ENCODE assay signal across 23 cellular contexts in the genomic region with DNA sequence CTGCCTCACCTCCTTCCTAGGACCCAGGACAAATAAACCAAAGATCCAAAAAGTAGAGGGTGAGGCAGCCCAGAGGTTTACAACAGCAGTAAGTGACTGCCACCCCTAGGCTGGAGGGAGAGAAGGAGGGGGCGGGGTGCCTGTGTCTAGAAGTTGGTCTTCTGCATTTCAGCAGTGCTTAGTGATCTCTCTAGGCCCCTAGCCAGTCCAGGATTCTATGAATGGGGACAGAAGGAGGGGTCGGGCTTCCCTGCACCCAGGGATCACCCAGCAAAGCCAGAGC.
A peak's percentile ranks its signal among the peaks of the same experiment; 100 is the strongest.
DNase-seq lines count a peak whose midpoint lies in the region; ATAC-seq and TF ChIP-seq lines count a peak whose summit lies in the region.
"Had no signal": no experiment of that assay in that cellular context is flagged by ENCODE, and none has a peak within 500 bp of the region (broad histone marks: within the 10 kb centered on the region; RNA-seq: fewer than 3 reads in every experiment).

No MANE protein-coding gene starts in this region.

- no peaks in the 10 kb centered on the region for H3K9me3 Mint-ChIP-seq in activated CD4-positive, alpha-beta T cell treated with anti-CD3 and anti-CD28 coated beads, Interleukin-2, amount 10 ng/mL, durations not matched to agents 24 days and 14 days
- H3K9me3 Mint-ChIP-seq in activated CD8-positive, alpha-beta T cell treated with anti-CD3 and anti-CD28 coated beads for 36 hours = no peaks in the 10 kb centered on the region
- H3K9me3 Mint-ChIP-seq in progenitor cell of endocrine pancreas (ENCODE audit: low read depth) = no peaks in the 10 kb centered on the region
- H3K9me3 Mint-ChIP-seq: natural killer cell treated with Interleukin-12 subunit alpha and Interleukin-12 subunit beta and Interleukin-15 and Interleukin-18, amount 100 ng/mL, for 72 hours had no signal

- no peak overlapping the region for H2BK5ac ChIP-seq in neuronal stem cell (ENCODE audit: low read length)

- POLR2A ChIA-PET in activated CD8-positive, alpha-beta T cell treated with anti-CD3 and anti-CD28 coated beads for 36 hours (lab: Charles Lee) = no interaction called here

- no peaks in the 10 kb centered on the region for H3K36me3 Mint-ChIP-seq in activated CD4-positive, alpha-beta T cell treated with anti-CD3 and anti-CD28 coated beads, Interleukin-2, amount 10 ng/mL, durations not matched to agents 24 days and 14 days (ENCODE audit: low read depth)
- H3K36me3 Mint-ChIP-seq in activated CD8-positive, alpha-beta T cell treated with anti-CD3 and anti-CD28 coated beads for 36 hours (ENCODE audit: low read depth) = no peaks in the 10 kb centered on the region
- no peaks in the 10 kb centered on the region for H3K36me3 Mint-ChIP-seq in progenitor cell of endocrine pancreas (ENCODE audit: insufficient read depth)
- H3K36me3 Mint-ChIP-seq: natural killer cell treated with Interleukin-12 subunit alpha and Interleukin-12 subunit beta and Interleukin-15 and Interleukin-18, amount 100 ng/mL, for 72 hours had no signal

- H3K9ac ChIP-seq in neuronal stem cell (ENCODE audit: low read depth, low read length, poor library complexity) = no peak overlapping the region

- no peak overlapping the region for H3K27ac ChIP-seq in neuronal stem cell (replicated peaks; ENCODE audit: low read length)
- H3K27ac ChIP-seq: C4-2B, gastroesophageal sphincter, psoas muscle, skin epidermis, uterus, WERI-Rb-1 had no signal

- no peaks in the 10 kb centered on the region for H3K79me1 ChIP-seq in neuronal stem cell (ENCODE audit: low read depth, low read length)

- peak; percentile 3 for TF ChIP-seq CTCF in GM13977 (IDR thresholded peaks at IDR 0.05; ENCODE audit: extremely low read depth, insufficient read depth, missing control alignments)
- no peak for TF ChIP-seq CTCF in activated CD8-positive, alpha-beta T cell treated with anti-CD3 and anti-CD28 coated beads for 36 hours (IDR thresholded peaks at IDR 0.05)
- TF ChIP-seq CTCF in progenitor cell of endocrine pancreas (IDR thresholded peaks at IDR 0.05; ENCODE audit: unreplicated experiment) = no peak

- ATAC-seq in activated CD8-positive, alpha-beta T cell treated with anti-CD3 and anti-CD28 coated beads for 36 hours = peak; percentile 49
- no peak for ATAC-seq in HG02981 (IDR thresholded peaks at IDR 0.05; ENCODE audit: unreplicated experiment)
- ATAC-seq: gastroesophageal sphincter; natural killer cell treated with Interleukin-12 subunit alpha and Interleukin-12 subunit beta and Interleukin-15 and Interleukin-18, amount 100 ng/mL, for 72 hours had no signal

- H3K27me3 Mint-ChIP-seq in activated CD4-positive, alpha-beta T cell treated with anti-CD3 and anti-CD28 coated beads, Interleukin-2, amount 10 ng/mL, durations not matched to agents 24 days and 14 days = no peaks in the 10 kb centered on the region
- H3K27me3 Mint-ChIP-seq in activated CD8-positive, alpha-beta T cell treated with anti-CD3 and anti-CD28 coated beads for 36 hours = no peaks in the 10 kb centered on the region
- H3K27me3 Mint-ChIP-seq in progenitor cell of endocrine pancreas = peaks cover 5% of the 10 kb centered on the region
- H3K27me3 Mint-ChIP-seq: natural killer cell treated with Interleukin-12 subunit alpha and Interleukin-12 subunit beta and Interleukin-15 and Interleukin-18, amount 100 ng/mL, for 72 hours had no signal

- intact Hi-C loops in activated CD4-positive, alpha-beta T cell treated with anti-CD3 and anti-CD28 coated beads, Interleukin-2, amount 10 ng/mL, durations not matched to agents 24 days and 14 days (cut with micrococcal nuclease) = no loop called here
- intact Hi-C loops in activated CD8-positive, alpha-beta T cell treated with anti-CD3 and anti-CD28 coated beads for 36 hours (cut with micrococcal nuclease) = no loop called here

- no peak overlapping the region for H3K4me3 Mint-ChIP-seq in activated CD4-positive, alpha-beta T cell treated with anti-CD3 and anti-CD28 coated beads, Interleukin-2, amount 10 ng/mL, durations not matched to agents 24 days and 14 days
- H3K4me3 Mint-ChIP-seq in activated CD8-positive, alpha-beta T cell treated with anti-CD3 and anti-CD28 coated beads for 36 hours = no peak overlapping the region
- H3K4me3 Mint-ChIP-seq in progenitor cell of endocrine pancreas (ENCODE audit: low read depth) = no peak overlapping the region
- H3K4me3 Mint-ChIP-seq: natural killer cell treated with Interleukin-12 subunit alpha and Interleukin-12 subunit beta and Interleukin-15 and Interleukin-18, amount 100 ng/mL, for 72 hours had no signal

- H2AK5ac ChIP-seq in neuronal stem cell (ENCODE audit: low read depth, low read length) = no peak overlapping the region

- peaks cover 0 to 1% of the 10 kb centered on the region in 2 donors for H3K9me3 ChIP-seq in neuronal stem cell (replicated peaks in 1 of 2; ENCODE audit: control insufficient read depth in 2 of 2, insufficient read depth in 1 of 2, low read depth in 1 of 2, low read length in 2 of 2)
- H3K9me3 ChIP-seq: gastroesophageal sphincter, psoas muscle, uterus had no signal

- DNase-seq in activated CD4-positive, alpha-beta T cell treated with anti-CD3 and anti-CD28 coated beads, Interleukin-2, amount 10 ng/mL, durations not matched to agents 24 days and 14 days = no peak
- DNase-seq in activated CD4-positive, alpha-beta T cell treated with anti-CD3 and anti-CD28 coated beads for 48 hours = no peak
- DNase-seq in GM13977 (ENCODE audit: low spot score) (no peak), neuronal stem cell (ENCODE audit: low spot score) (no peak), progenitor cell of endocrine pancreas (ENCODE audit: low spot score, unreplicated experiment) (no peak), NCI-H82 treated with DMSO at 0.1 percent for 48 hours (lab: John Stamatoyannopoulos, UW; ENCODE audit: unreplicated experiment) (no peak)
- peak; percentile 41 for DNase-seq in activated CD8-positive, alpha-beta T cell treated with anti-CD3 and anti-CD28 coated beads for 36 hours
- DNase-seq: anterior cingulate cortex; caudate nucleus; KG1; kidney glomerular epithelial cell; mesenchymal stem cell; NCI-H2081; psoas muscle; Right ventricle myocardium superior; stimulated activated CD4-positive, alpha-beta T cell treated with anti-CD3 and anti-CD28 coated beads, Interleukin-4, amount 100 ng/mL, for 1 hour; uterus; WERI-Rb-1 had no signal

- H3K4me1 Mint-ChIP-seq in activated CD4-positive, alpha-beta T cell treated with anti-CD3 and anti-CD28 coated beads, Interleukin-2, amount 10 ng/mL, durations not matched to agents 24 days and 14 days = peaks cover 17% of the 10 kb centered on the region
- peaks cover 15% of the 10 kb centered on the region for H3K4me1 Mint-ChIP-seq in activated CD8-positive, alpha-beta T cell treated with anti-CD3 and anti-CD28 coated beads for 36 hours (ENCODE audit: low read depth)
- peaks cover 12% of the 10 kb centered on the region for H3K4me1 Mint-ChIP-seq in progenitor cell of endocrine pancreas (ENCODE audit: low read depth)

- no peaks in the 10 kb centered on the region for H3K36me3 ChIP-seq in neuronal stem cell (replicated peaks in 1 of 2; ENCODE audit: control insufficient read depth in 2 of 2, insufficient read depth in 2 of 2, low read length in 2 of 2)
- H3K36me3 ChIP-seq: gastroesophageal sphincter, uterus, WERI-Rb-1 had no signal

- H4K8ac ChIP-seq in neuronal stem cell (ENCODE audit: low read depth, low read length) = no peak overlapping the region

- no peak overlapping the region for H3K4me2 ChIP-seq in neuronal stem cell (ENCODE audit: insufficient read depth, low read length, poor library complexity, severe bottlenecking)

- no peak overlapping the region for H3K18ac ChIP-seq in neuronal stem cell (ENCODE audit: low read length)

- in situ Hi-C loops in GM13977 (cut with MboI; ENCODE audit: low pct_unique_long_range_greater_than_20kb, low sequenced_read_pairs, unreplicated experiment) = no loop called here

- no peak overlapping the region for H3K4ac ChIP-seq in neuronal stem cell (ENCODE audit: low read length)

- H3K23ac ChIP-seq in neuronal stem cell (ENCODE audit: low read depth, low read length, poor library complexity) = peak overlapping the region; percentile 3

- CTCF ChIA-PET in activated CD8-positive, alpha-beta T cell treated with anti-CD3 and anti-CD28 coated beads for 36 hours (lab: Charles Lee) = no interaction called here

- no peak overlapping the region for H3K4me3 ChIP-seq in neuronal stem cell (ENCODE audit: low read length in 2 of 2)
- H3K4me3 ChIP-seq: gastroesophageal sphincter, psoas muscle, skin epidermis, uterus had no signal

- no peak overlapping the region for H2BK15ac ChIP-seq in neuronal stem cell (ENCODE audit: low read length)

- H2AFZ ChIP-seq in neuronal stem cell (ENCODE audit: low read length) = no peak overlapping the region

- H2BK120ac ChIP-seq in neuronal stem cell (ENCODE audit: low read depth, low read length) = no peak overlapping the region

- H3K14ac ChIP-seq in neuronal stem cell (ENCODE audit: low read length) = no peak overlapping the region

- H3K27ac Mint-ChIP-seq in activated CD4-positive, alpha-beta T cell treated with anti-CD3 and anti-CD28 coated beads, Interleukin-2, amount 10 ng/mL, durations not matched to agents 24 days and 14 days = peak overlapping the region; percentile 56
- H3K27ac Mint-ChIP-seq in activated CD8-positive, alpha-beta T cell treated with anti-CD3 and anti-CD28 coated beads for 36 hours = no peak overlapping the region
- H3K27ac Mint-ChIP-seq in progenitor cell of endocrine pancreas = no peak overlapping the region
- H3K27ac Mint-ChIP-seq: natural killer cell treated with Interleukin-12 subunit alpha and Interleukin-12 subunit beta and Interleukin-15 and Interleukin-18, amount 100 ng/mL, for 72 hours had no signal

- no peak overlapping the region for H2BK12ac ChIP-seq in neuronal stem cell (ENCODE audit: low read length)

- WGBS in neuronal stem cell (ENCODE audit: extremely low coverage in 2 of 2, insufficient read length in 2 of 2, insufficient replicate concordance in 1 of 2), 2 donors = no CpG with 5 or more reads among the region's 2 CpGs

- peaks cover 0 to 41% (median 0%) of the 10 kb centered on the region in 3 experiments for H3K27me3 ChIP-seq in neuronal stem cell (ENCODE audit: control insufficient read depth in 3 of 3, insufficient read depth in 3 of 3, low read depth in 1 of 3, low read length in 3 of 3)
- H3K27me3 ChIP-seq: gastroesophageal sphincter, uterus had no signal

- no peak overlapping the region for H4K91ac ChIP-seq in neuronal stem cell (ENCODE audit: low read depth, low read length, poor library complexity)

- H3K4me1 ChIP-seq in neuronal stem cell (ENCODE audit: control insufficient read depth in 2 of 2, insufficient read depth in 1 of 2, low read depth in 1 of 2, low read length in 2 of 2) = no peaks in the 10 kb centered on the region
- H3K4me1 ChIP-seq: gastroesophageal sphincter, psoas muscle, uterus had no signal
